Comparison of ENCODE assay signal across 8 cellular contexts in genomic region chr1:160046494-160047115, GRCh38. TPM values are rescaled to one million over a fixed set of nuclear protein-coding genes. Genes with fewer than 3 reads are reported as not detected.
A peak's percentile ranks its signal among the peaks of the same experiment; 100 is the strongest.
DNase-seq lines count a peak whose midpoint lies in the region; ATAC-seq and TF ChIP-seq lines count a peak whose summit lies in the region.

No MANE protein-coding gene starts in this region.

- peaks cover 11 to 12% of the 10 kb centered on the region in 2 donors for H3K4me1 Mint-ChIP-seq in natural killer cell

- H3K9me3 Mint-ChIP-seq in natural killer cell = no peaks in the 10 kb centered on the region

- H3K36me3 Mint-ChIP-seq in natural killer cell = no peaks in the 10 kb centered on the region

- peak overlapping the region; percentile 72 for H3K4me3 Mint-ChIP-seq in natural killer cell

- TF ChIP-seq CTCF in fibroblast of mammary gland (conservative IDR thresholded peaks at IDR 0.05; ENCODE audit: control insufficient read depth, insufficient read depth, low read depth, low read length) (peak; percentile 61), natural killer cell (IDR thresholded peaks at IDR 0.05) (peak; percentile 67)

- CTCF ChIA-PET in HEK293T (lab: Yijun Ruan, JAX) = interaction anchor here (0.6 to 3.7 kb wide), 24 partner anchors 8 to 1382 kb away, joined by 3 to 43 read pairs (median 4); partner anchors contain the start of genes KCNJ10, KCNJ9 and PIGM

- H3K27ac Mint-ChIP-seq in natural killer cell = peak overlapping the region in 1 of 2 donors; percentile 32

- peak; percentile 34 for DNase-seq in NCI-H748 (lab: John Stamatoyannopoulos, UW; ENCODE audit: unreplicated experiment)
- no peak for DNase-seq in NCI-H748 treated with DMSO at 0.1 percent for 48 hours (lab: John Stamatoyannopoulos, UW)
- DNase-seq in HEK293T (ENCODE audit: extremely low spot score) = peak; percentile 67
- peak; percentile 43 for DNase-seq in NCI-H345 treated with DMSO at 0.1 percent for 48 hours (lab: John Stamatoyannopoulos, UW; ENCODE audit: unreplicated experiment)
- peak; percentile 31 for DNase-seq in activated T-cell treated with anti-CD3 and anti-CD28 coated beads, Interleukin-2, amount 50 U/mL, for 1 hour
- DNase-seq in fibroblast of mammary gland (ENCODE audit: low read depth) = peak; percentile 51
- DNase-seq in natural killer cell = no peak

- ATAC-seq in natural killer cell (peak; percentile 80 to 86 (median 82)), GM21367 (IDR thresholded peaks at IDR 0.05; ENCODE audit: unreplicated experiment) (no peak)

- peaks cover 3 to 24% of the 10 kb centered on the region in 2 donors for H3K27me3 Mint-ChIP-seq in natural killer cell (ENCODE audit: low read depth in 2 of 2)

- H3K4me3 ChIP-seq in fibroblast of mammary gland (ENCODE audit: control insufficient read depth, low read depth, low read length) = no peak overlapping the region

- POLR2A ChIA-PET in HEK293T (lab: Yijun Ruan, JAX) = no interaction called here

- intact Hi-C loops in natural killer cell (cut with micrococcal nuclease) = loop anchor here (2.0 kb wide), 1 partner anchor 32 kb away; no protein-coding TSS in a partner anchor

TF ChIP-seq in HEK293T, 16 proteins besides CTCF, POLR2A, EP300 and RAD21:
- TF ChIP-seq ARNT (IDR thresholded peaks at IDR 0.05) (no peak), HDGF (IDR thresholded peaks at IDR 0.05; ENCODE audit: borderline replicate concordance) (no peak), FOXK2 (IDR thresholded peaks at IDR 0.05) (no peak), SUZ12 (IDR thresholded peaks at IDR 0.05) (no peak), NFRKB (IDR thresholded peaks at IDR 0.05) (no peak), TARDBP (IDR thresholded peaks at IDR 0.05) (no peak), FOXA1 (IDR thresholded peaks at IDR 0.05) (no peak)

RNA-seq across cellular contexts. Expression of gene PIGM, which starts 14.8 kb away (rescaled TPM):
- 1 to 10 TPM; 3.8 to 5.1 (median 3.9) TPM for total RNA-seq in natural killer cell

RNA-seq across cellular contexts. Expression of gene KCNJ10, which starts 23.4 kb away (rescaled TPM):
- total RNA-seq in natural killer cell = not detected

RNA-seq across cellular contexts. Expression of gene KCNJ9, which starts 34.7 kb away (rescaled TPM):
- total RNA-seq in natural killer cell = not detected

RNA-seq across cellular contexts. Expression of gene IGSF8, which starts 51.8 kb away (rescaled TPM):
- total RNA-seq in natural killer cell = 10 to 100 TPM; 26.3 to 35.3 (median 32.1) TPM

Comparison
In these comparisons a context has a peak if more than half of its experiments do, and no peak if none do; other contexts are left out.
1. DNase-seq: peak in NCI-H748 (single experiment), HEK293T (single experiment), NCI-H345 treated with DMSO at 0.1 percent for 48 hours (single experiment), activated T-cell treated with anti-CD3 and anti-CD28 coated beads, Interleukin-2, amount 50 U/mL, for 1 hour (single experiment) and fibroblast of mammary gland (single experiment); none in NCI-H748 treated with DMSO at 0.1 percent for 48 hours (single experiment) and natural killer cell (single experiment).